Comparison of ENCODE assay signal across 19 cellular contexts in the genomic region with DNA sequence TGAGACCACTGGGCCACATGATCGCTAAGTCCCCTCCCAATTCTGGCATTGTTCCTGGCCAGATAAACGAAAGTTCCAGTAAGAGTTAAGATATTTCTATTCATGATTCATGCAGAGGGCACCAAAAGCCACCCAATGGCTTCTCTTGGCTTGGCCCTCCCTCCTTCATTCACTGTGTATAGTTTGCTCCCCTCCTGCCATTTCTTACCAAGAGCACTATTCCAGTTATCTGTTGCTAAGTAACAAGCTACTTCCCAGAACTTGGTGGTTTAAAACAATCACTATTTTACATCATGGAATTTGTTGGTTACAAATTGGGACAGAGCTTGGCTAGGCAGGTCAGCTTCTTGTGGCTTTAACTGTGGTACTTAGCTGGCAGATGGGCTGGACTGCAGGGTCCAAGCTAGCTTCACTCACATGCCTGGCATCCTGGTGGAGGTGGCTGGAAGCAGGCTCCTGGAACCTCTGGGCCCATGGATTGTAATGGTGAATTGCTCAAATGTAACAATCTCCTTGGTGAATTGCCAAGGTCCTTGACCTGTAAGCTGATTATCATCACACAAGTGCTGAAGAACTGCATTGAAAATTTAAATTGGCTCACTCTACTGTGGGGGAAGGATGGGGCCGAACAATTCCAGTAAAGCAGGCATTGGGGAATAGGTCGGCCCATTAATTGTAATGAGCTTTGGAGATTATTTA. TPM values are rescaled to one million over a fixed set of nuclear protein-coding genes. Genes with fewer than 3 reads are reported as not detected.
DNase-seq lines count a peak whose midpoint lies in the region; ATAC-seq and TF ChIP-seq lines count a peak whose summit lies in the region.
"Had no signal": no experiment of that assay in that cellular context is flagged by ENCODE, and none has a peak within 500 bp of the region (broad histone marks: within the 10 kb centered on the region; RNA-seq: fewer than 3 reads in every experiment).

No MANE protein-coding gene starts in this region.

- DNase-seq in BE2C, result peak; percentile 20
- peak; percentile 78 to 88 for DNase-seq in NCI-H524 (lab: John Stamatoyannopoulos, UW)
- peak; percentile 59 for DNase-seq in fibroblast of gingiva (ENCODE audit: low read depth)
- DNase-seq in osteoblast (ENCODE audit: insufficient read length, low spot score, missing footprints), result no peak
- DNase-seq in colonic mucosa, result no peak
- no peak for DNase-seq in activated CD4-positive, CD25-positive, alpha-beta regulatory T cell treated with anti-CD3 and anti-CD28 coated beads, Interleukin-2, amount 50 U/mL, for 72 hours
- DNase-seq: activated CD4-positive, alpha-beta T cell treated with anti-CD3 and anti-CD28 coated beads, Interleukin-2, amount 50 U/mL, for 1 hour; activated naive CD8-positive, alpha-beta T cell treated with anti-CD3 and anti-CD28 coated beads, Interleukin-2, amount 50 U/mL, for 24 hours; activated T-cell treated with anti-CD3 and anti-CD28 coated beads, Interleukin-2, amount 50 U/mL, for 48 hours; KG1; kidney glomerular epithelial cell; NCI-H1092 treated with DMSO at 0.1 percent for 48 hours; NCI-H226; OCI-M1; SJCRH30 had no signal

- H3K79me2 ChIP-seq in osteoblast (ENCODE audit: insufficient read depth, low read length), result peaks cover 2% of the 10 kb centered on the region

- H3K36me3 ChIP-seq in BE2C (peaks cover 6% of the 10 kb centered on the region), osteoblast (ENCODE audit: insufficient read depth, low read length) (peaks cover 29% of the 10 kb centered on the region), colonic mucosa (peaks cover 9% of the 10 kb centered on the region)

- H3K9ac ChIP-seq in colonic mucosa (ENCODE audit: low read depth in 2 of 2, low read length in 2 of 2), result no peak overlapping the region

- H3K27ac ChIP-seq in osteoblast (ENCODE audit: low read depth, low read length), result peak overlapping the region; percentile 66
- H3K27ac ChIP-seq in colonic mucosa, result no peak overlapping the region
- H3K27ac ChIP-seq: HL-60, SJCRH30, suprapubic skin had no signal

- no peaks in the 10 kb centered on the region for H3K9me3 ChIP-seq in BE2C
- H3K9me3 ChIP-seq in osteoblast (ENCODE audit: low read depth, low read length), result no peaks in the 10 kb centered on the region
- H3K9me3 ChIP-seq in colonic mucosa, result no peaks in the 10 kb centered on the region
- H3K9me3 ChIP-seq: SJCRH30, suprapubic skin had no signal

- intact Hi-C loops in colonic mucosa (cut with DNase I), result no loop called here

- H3K4me1 ChIP-seq in BE2C, result no peaks in the 10 kb centered on the region
- H3K4me1 ChIP-seq in osteoblast (ENCODE audit: insufficient read depth, low read length), result peaks cover 47% of the 10 kb centered on the region
- no peaks in the 10 kb centered on the region for H3K4me1 ChIP-seq in colonic mucosa
- H3K4me1 ChIP-seq: SJCRH30, suprapubic skin had no signal

- no peak for ATAC-seq in HG03108 (IDR thresholded peaks at IDR 0.05; ENCODE audit: unreplicated experiment)
- ATAC-seq: activated naive CD8-positive, alpha-beta T cell treated with anti-CD3 and anti-CD28 coated beads, Interleukin-2, amount 50 U/mL, for 24 hours had no signal

- no peak overlapping the region for H3K4me2 ChIP-seq in osteoblast (ENCODE audit: insufficient read depth, low read length)

- H3K27me3 ChIP-seq in BE2C (no peaks in the 10 kb centered on the region), osteoblast (ENCODE audit: insufficient read depth, low read length) (no peaks in the 10 kb centered on the region), colonic mucosa (no peaks in the 10 kb centered on the region)
- H3K27me3 ChIP-seq: SJCRH30, suprapubic skin had no signal

- no peaks in the 10 kb centered on the region for H4K20me1 ChIP-seq in osteoblast (ENCODE audit: insufficient read depth, low read length)

- no peak overlapping the region for H3K4me3 ChIP-seq in BE2C (ENCODE audit: low read depth, low read length)
- H3K4me3 ChIP-seq in osteoblast (ENCODE audit: insufficient read depth, low read length), result no peak overlapping the region
- H3K4me3 ChIP-seq in colonic mucosa, result no peak overlapping the region
- H3K4me3 ChIP-seq: coronary artery, SJCRH30, suprapubic skin had no signal

- TF ChIP-seq CTCF in BE2C (IDR thresholded peaks at IDR 0.05; ENCODE audit: low read depth, low read length) (no peak), osteoblast (IDR thresholded peaks at IDR 0.05; ENCODE audit: extremely low read depth, low read depth, low read length) (no peak), colonic mucosa (IDR thresholded peaks at IDR 0.05) (no peak)

- no peak overlapping the region for H2AFZ ChIP-seq in osteoblast (ENCODE audit: low read length)

RNA-seq across cellular contexts. Expression of gene EAF1, which starts 16.6 kb away (rescaled TPM):
- polyA plus RNA-seq in BE2C (2012; ENCODE audit: insufficient read depth, insufficient read length, low read depth), result 16.9 TPM
- 22.7 and 29.0 TPM in 2 replicates for total RNA-seq in osteoblast
- 10 to 100 TPM; 24.9 to 28.0 TPM for total RNA-seq in colonic mucosa

RNA-seq across cellular contexts. Expression of gene METTL6, which starts 16.6 kb away (rescaled TPM):
- polyA plus RNA-seq in BE2C (2012; ENCODE audit: insufficient read depth, insufficient read length, low read depth), result 9.2 TPM
- total RNA-seq in osteoblast (33.0 and 36.6 TPM in 2 replicates), colonic mucosa (10 to 100 TPM in 1 of 2 donors, 1 to 10 TPM in 1; 8.8 to 11.4 TPM)

Comparison
In these comparisons a context has a peak if more than half of its experiments do, and no peak if none do; other contexts are left out.
1. DNase-seq: peak in BE2C (single experiment), NCI-H524 (2 of 2) and fibroblast of gingiva (single experiment); none in osteoblast (single experiment), colonic mucosa (single experiment) and activated CD4-positive, CD25-positive, alpha-beta regulatory T cell treated with anti-CD3 and anti-CD28 coated beads, Interleukin-2, amount 50 U/mL, for 72 hours (single experiment).